16 cellular contexts compared by ENCODE assay signal in the genomic region with DNA sequence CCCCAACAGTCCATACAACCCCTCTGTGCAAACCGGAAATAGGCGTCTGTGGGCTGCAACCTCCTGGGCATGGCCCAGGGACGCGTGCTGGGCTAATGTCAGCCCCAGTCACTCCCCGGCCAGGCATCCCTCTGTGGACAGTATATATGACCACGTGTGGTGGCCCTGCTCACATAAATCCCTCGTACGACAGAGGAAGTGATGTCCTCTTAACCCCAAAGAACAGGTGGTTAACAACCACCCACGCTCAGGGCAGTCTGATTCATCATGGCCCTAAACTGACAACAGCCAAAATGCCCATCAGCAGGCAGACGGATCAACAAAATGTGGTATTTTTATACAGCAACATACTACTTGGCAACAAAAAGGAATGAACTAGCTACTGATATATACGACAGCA. TPM values are rescaled to one million over a fixed set of nuclear protein-coding genes. Genes with fewer than 3 reads are reported as not detected.
DNase-seq lines count a peak whose midpoint lies in the region; ATAC-seq lines count a peak whose summit lies in the region.
"Had no signal": no experiment of that assay in that cellular context is flagged by ENCODE, and none has a peak within 500 bp of the region (broad histone marks: within the 10 kb centered on the region; RNA-seq: fewer than 3 reads in every experiment).

No MANE protein-coding gene starts in this region.

- peak; percentile 51 for DNase-seq in A172 (ENCODE audit: low spot score)
- no peak for DNase-seq in GM23248
- no peak for DNase-seq in activated naive CD8-positive, alpha-beta T cell treated with anti-CD3 and anti-CD28 coated beads for 36 hours
- peak; percentile 96 for DNase-seq in myocyte (ENCODE audit: low read depth)
- DNase-seq in T-helper 9 cell = no peak
- no peak for DNase-seq in RPMI8226
- DNase-seq: activated naive CD4-positive, alpha-beta T cell treated with Interleukin-2 at 50 U/mL for 16 hours; cerebellar nuclear complex; NCI-H2081 treated with DMSO at 0.1 percent for 48 hours; NCI-H774; pancreas; SHP77 had no signal

- peaks cover 8% of the 10 kb centered on the region for H3K36me3 Mint-ChIP-seq in activated naive CD8-positive, alpha-beta T cell treated with anti-CD3 and anti-CD28 coated beads for 36 hours

- H3K27ac ChIP-seq in GM23248 = peak overlapping the region; percentile 43; the same call in 1 of the 2 replicates
- H3K27ac ChIP-seq: epithelial cell of prostate, pancreas, suprapubic skin had no signal

- H3K9me3 ChIP-seq in GM23248 (ENCODE audit: low read depth) = no peaks in the 10 kb centered on the region
- H3K9me3 ChIP-seq: pancreas, suprapubic skin had no signal

- H3K4me2 ChIP-seq in GM23248 (ENCODE audit: unreplicated experiment) = no peak overlapping the region

- peak overlapping the region; percentile 8 for H3K27ac Mint-ChIP-seq in activated naive CD8-positive, alpha-beta T cell treated with anti-CD3 and anti-CD28 coated beads for 36 hours

- H3K9me3 Mint-ChIP-seq in activated naive CD8-positive, alpha-beta T cell treated with anti-CD3 and anti-CD28 coated beads for 36 hours = no peaks in the 10 kb centered on the region

- ATAC-seq in GM21576 (IDR thresholded peaks at IDR 0.05; ENCODE audit: unreplicated experiment) (no peak), GM21529 (IDR thresholded peaks at IDR 0.05; ENCODE audit: unreplicated experiment) (no peak)
- ATAC-seq: pancreas had no signal

- H3K4me1 ChIP-seq in GM23248 (ENCODE audit: insufficient read depth) = peaks cover 22% of the 10 kb centered on the region
- H3K4me1 ChIP-seq: suprapubic skin had no signal

- H4K20me1 ChIP-seq in GM23248 (ENCODE audit: insufficient read depth) = peaks cover 5% of the 10 kb centered on the region

- H3K9me2 ChIP-seq in GM23248 (ENCODE audit: insufficient read depth) = no peaks in the 10 kb centered on the region

- in situ Hi-C loops in GM23248 (cut with MboI) = loop anchor here (10.0 to 25.0 kb wide), 3 partner anchors 126 to 426 kb away; a partner anchor contains a TSS

- no peaks in the 10 kb centered on the region for H3K79me2 ChIP-seq in GM23248 (ENCODE audit: insufficient read depth)

- H3K9ac ChIP-seq in GM23248 = no peak overlapping the region

- peaks cover 5% of the 10 kb centered on the region for H3K4me1 Mint-ChIP-seq in activated naive CD8-positive, alpha-beta T cell treated with anti-CD3 and anti-CD28 coated beads for 36 hours

- H3K27me3 ChIP-seq in GM23248 (replicated peaks; ENCODE audit: insufficient read depth) = no peaks in the 10 kb centered on the region
- H3K27me3 ChIP-seq: pancreas, suprapubic skin had no signal

- H3F3A ChIP-seq in GM23248 (ENCODE audit: insufficient read depth) = peaks cover 29% of the 10 kb centered on the region

- 86% methylated on average over 11 of the region's 11 CpGs for WGBS in GM23248 (ENCODE audit: low coverage in 1 of 2, low lambda C conversion rate in 2 of 2, missing lambda C conversion rate in 2 of 2), 2 experiments

- H3K4me3 ChIP-seq in GM23248 = no peak overlapping the region
- H3K4me3 ChIP-seq: pancreas, suprapubic skin had no signal

- H3K27me3 Mint-ChIP-seq in activated naive CD8-positive, alpha-beta T cell treated with anti-CD3 and anti-CD28 coated beads for 36 hours = no peaks in the 10 kb centered on the region

- no peak overlapping the region for H3K4me3 Mint-ChIP-seq in activated naive CD8-positive, alpha-beta T cell treated with anti-CD3 and anti-CD28 coated beads for 36 hours

- H3K36me3 ChIP-seq in GM23248 (ENCODE audit: low read depth) = peaks cover 24% of the 10 kb centered on the region; the same call in 1 of the 2 replicates

- H2AFZ ChIP-seq in GM23248 = no peak overlapping the region

RNA-seq across cellular contexts. Expression of a gene that starts 51.1 kb away (rescaled TPM):
- 65.8 and 66.3 TPM in 2 replicates for total RNA-seq in A172 (2014; rRNA removed; shearing (Covaris generic))
- total RNA-seq in GM23248 (2014; rRNA removed; shearing (Covaris generic)) = 100 and 124 TPM in 2 replicates
- polyA plus RNA-seq in GM23248 (2016; fragmentation: Nextera tagmentation; extraction: Ambion mirVana) = 82.3 and 84.2 TPM in 2 replicates
- total RNA-seq in activated naive CD8-positive, alpha-beta T cell treated with anti-CD3 and anti-CD28 coated beads for 36 hours = 100 to 1,000 TPM in 1 of 2 experiments, 10 to 100 TPM in 1; 95.6 to 101 TPM
- 15.9 and 17.0 TPM in 2 replicates for total RNA-seq in myocyte
- polyA plus RNA-seq in myocyte (2012) = 59.1 TPM

Comparison
In these comparisons a context has a peak if more than half of its experiments do, and no peak if none do; other contexts are left out.
1. DNase-seq: peak in A172 (single experiment) and myocyte (single experiment); none in GM23248 (single experiment), activated naive CD8-positive, alpha-beta T cell treated with anti-CD3 and anti-CD28 coated beads for 36 hours (single experiment), T-helper 9 cell (single experiment) and RPMI8226 (single experiment).